Comparison of ENCODE assay signal across 8 cellular contexts in genomic region chr12:42482086-42482819, GRCh38.
DNase-seq lines count a peak whose midpoint lies in the region; ATAC-seq lines count a peak whose summit lies in the region.

No MANE protein-coding gene starts in this region.

- POLR2A ChIA-PET in naive thymus-derived CD8-positive, alpha-beta T cell (lab: Charles Lee), result interaction anchor here (1.3 kb wide), 1 partner anchor 14 kb away, joined by 3 read pairs; no protein-coding TSS in a partner anchor

- peaks cover 80 to 85% of the 10 kb centered on the region in 2 donors for H3K27me3 Mint-ChIP-seq in effector memory CD8-positive, alpha-beta T cell
- H3K27me3 Mint-ChIP-seq in naive thymus-derived CD8-positive, alpha-beta T cell, result peaks cover 41 to 81% (median 48%) of the 10 kb centered on the region in 5 donors

- no peak overlapping the region for H3K27ac Mint-ChIP-seq in effector memory CD8-positive, alpha-beta T cell
- H3K27ac Mint-ChIP-seq in naive thymus-derived CD8-positive, alpha-beta T cell, result no peak overlapping the region

- peak; percentile 27 for DNase-seq in ELF-1 (ENCODE audit: low read depth, low spot score)
- DNase-seq in NCI-H748 treated with DMSO at 0.1 percent for 48 hours (lab: John Stamatoyannopoulos, UW), result peak; percentile 48
- DNase-seq in effector memory CD8-positive, alpha-beta T cell, result no peak
- DNase-seq in naive thymus-derived CD8-positive, alpha-beta T cell, result no peak
- DNase-seq in GM03348 (ENCODE audit: low spot score), result no peak
- no peak for DNase-seq in caudate nucleus (lab: John Stamatoyannopoulos, UW)
- no peak for DNase-seq in NCI-H524 (lab: John Stamatoyannopoulos, UW)
- DNase-seq in inferior parietal cortex (ENCODE audit: extremely low spot score), result no peak

- ATAC-seq in effector memory CD8-positive, alpha-beta T cell (replicated peaks), result no peak
- ATAC-seq in naive thymus-derived CD8-positive, alpha-beta T cell, result no peak

- H3K9me3 Mint-ChIP-seq in effector memory CD8-positive, alpha-beta T cell, result no peaks in the 10 kb centered on the region
- no peaks in the 10 kb centered on the region for H3K9me3 Mint-ChIP-seq in naive thymus-derived CD8-positive, alpha-beta T cell

- no peak overlapping the region for H3K27ac ChIP-seq in caudate nucleus (ENCODE audit: low read depth, low read length)

- peak overlapping the region; percentile 68 to 77 for H3K4me3 Mint-ChIP-seq in effector memory CD8-positive, alpha-beta T cell
- H3K4me3 Mint-ChIP-seq in naive thymus-derived CD8-positive, alpha-beta T cell, result peak overlapping the region; percentile 63 to 93 (median 72)

- peaks cover 4% of the 10 kb centered on the region for H3K36me3 Mint-ChIP-seq in effector memory CD8-positive, alpha-beta T cell (ENCODE audit: insufficient read depth)
- H3K36me3 Mint-ChIP-seq in naive thymus-derived CD8-positive, alpha-beta T cell, result peaks cover 0 to 6% (median 5%) of the 10 kb centered on the region in 3 donors

- H3K4me1 Mint-ChIP-seq in effector memory CD8-positive, alpha-beta T cell (ENCODE audit: low read depth in 2 of 2), result peaks cover 8 to 10% of the 10 kb centered on the region in 2 donors
- H3K4me1 Mint-ChIP-seq in naive thymus-derived CD8-positive, alpha-beta T cell, result peaks cover 5 to 48% (median 12%) of the 10 kb centered on the region in 4 donors

Comparison
In these comparisons a context has a peak if more than half of its experiments do, and no peak if none do; other contexts are left out.
1. DNase-seq: peak in ELF-1 (single experiment) and NCI-H748 treated with DMSO at 0.1 percent for 48 hours (single experiment); none in effector memory CD8-positive, alpha-beta T cell (0 of 3), naive thymus-derived CD8-positive, alpha-beta T cell (0 of 10), GM03348 (single experiment), caudate nucleus (0 of 61), NCI-H524 (0 of 2) and inferior parietal cortex (single experiment).